Comparison of ENCODE assay signal across 10 cellular contexts in the genomic region with DNA sequence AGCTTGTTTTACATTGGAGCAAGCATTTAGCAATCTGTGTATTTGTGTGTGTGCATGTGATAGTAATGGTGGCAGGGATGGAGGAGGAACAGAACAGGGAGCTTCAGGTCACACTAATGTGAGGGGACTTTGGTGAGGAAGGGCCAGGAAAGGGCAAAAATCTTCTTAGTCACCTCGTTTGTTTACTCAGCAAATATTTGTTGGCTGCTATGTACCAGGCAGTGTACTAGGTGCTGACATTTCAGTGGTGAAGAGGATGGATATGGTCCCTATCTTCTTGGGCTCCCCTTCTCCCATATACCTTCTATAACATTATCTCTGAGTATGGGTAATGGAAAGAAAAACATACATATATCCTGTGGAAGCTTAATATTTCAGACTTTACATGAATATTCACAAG. TPM values are rescaled to one million over a fixed set of nuclear protein-coding genes. Genes with fewer than 3 reads are reported as not detected.
DNase-seq lines count a peak whose midpoint lies in the region; ATAC-seq, FAIRE-seq and TF ChIP-seq lines count a peak whose summit lies in the region.
"Had no signal": no experiment of that assay in that cellular context is flagged by ENCODE, and none has a peak within 500 bp of the region (broad histone marks: within the 10 kb centered on the region; RNA-seq: fewer than 3 reads in every experiment).

No MANE protein-coding gene starts in this region.

- ATAC-seq in GM18909 (IDR thresholded peaks at IDR 0.05; ENCODE audit: poor library complexity, unreplicated experiment) (peak; percentile 21), HG02943 (IDR thresholded peaks at IDR 0.05; ENCODE audit: low read depth, unreplicated experiment) (peak; percentile 12), K562 (no peak), GM18873 (IDR thresholded peaks at IDR 0.05; ENCODE audit: low FRiP score, unreplicated experiment) (no peak), GM19328 (IDR thresholded peaks at IDR 0.05; ENCODE audit: unreplicated experiment) (no peak)

- CTCF ChIA-PET in K562 (lab: Yijun Ruan, JAX; ENCODE audit: low intra/inter-chr PET ratio), result no interaction called here

- no peaks in the 10 kb centered on the region for H3K79me2 ChIP-seq in K562 (ENCODE audit: control insufficient read depth, insufficient read depth, low read length)
- no peaks in the 10 kb centered on the region for H3K79me2 ChIP-seq in smooth muscle cell (ENCODE audit: low read depth)

- TF ChIP-seq RAD21 in K562 (CRISPR knock-in tag; conservative IDR thresholded peaks at IDR 0.05 in 1 of 2, IDR thresholded peaks at IDR 0.05 in 1 of 2), result no peak

- TF ChIP-seq POLR2A in K562 (conservative IDR thresholded peaks at IDR 0.05), result no peak

- H4K20me1 ChIP-seq in K562 (replicated peaks; ENCODE audit: control insufficient read depth, insufficient read depth, low read length) (no peaks in the 10 kb centered on the region), smooth muscle cell (ENCODE audit: low read depth) (no peaks in the 10 kb centered on the region)

- H3K9me3 ChIP-seq in K562 (replicated peaks; ENCODE audit: control insufficient read depth, insufficient read depth, low read depth, low read length), result no peaks in the 10 kb centered on the region
- H3K9me3 ChIP-seq in smooth muscle cell (replicated peaks; ENCODE audit: low read depth), result no peaks in the 10 kb centered on the region

- peak overlapping the region; percentile 65; the same call in 2 of the 3 replicates for H3K27ac ChIP-seq in K562 (ENCODE audit: extremely low read depth, low read depth, low read length)
- peak overlapping the region; percentile 64 for H3K27ac ChIP-seq in smooth muscle cell (ENCODE audit: low read depth)

- no peak for DNase-seq in K562 (ENCODE audit: extremely low read depth in 1 of 4, low spot score in 3 of 4)
- DNase-seq in smooth muscle cell (lab: John Stamatoyannopoulos, UW; ENCODE audit: unreplicated experiment), result no peak
- no peak for DNase-seq in pons (ENCODE audit: low spot score)
- DNase-seq: H7 had no signal

- peaks cover 6% of the 10 kb centered on the region; the same call in 1 of the 3 replicates for H3K36me3 ChIP-seq in K562 (ENCODE audit: control insufficient read depth, insufficient read depth, low read length)
- no peaks in the 10 kb centered on the region for H3K36me3 ChIP-seq in smooth muscle cell (ENCODE audit: low read depth)

- POLR2A ChIA-PET in K562 (lab: Yijun Ruan, JAX), result interaction anchor here (1.0 kb wide), 1 partner anchor 19 kb away, joined by 5 read pairs; no protein-coding TSS in a partner anchor

- peak overlapping the region; percentile 66; the same call in 1 of the 2 replicates for H2AFZ ChIP-seq in K562 (ENCODE audit: low read depth, low read length)
- H2AFZ ChIP-seq in smooth muscle cell (ENCODE audit: low read depth), result no peak overlapping the region

- H3K4me1 ChIP-seq in K562 (replicated peaks in 1 of 2; ENCODE audit: control insufficient read depth in 2 of 2, insufficient read depth in 2 of 2, low read length in 2 of 2) (peaks cover 0 to 5% of the 10 kb centered on the region in 2 experiments; a peak in 2 of 5 replicates), smooth muscle cell (ENCODE audit: low read depth) (no peaks in the 10 kb centered on the region)

- intact Hi-C loops in K562 (cut with micrococcal nuclease), result no loop called here

- no peaks in the 10 kb centered on the region for H3K27me3 ChIP-seq in K562 (ENCODE audit: control insufficient read depth in 2 of 2, insufficient read depth in 2 of 2, low read length in 2 of 2)
- H3K27me3 ChIP-seq in smooth muscle cell (ENCODE audit: low read depth), result no peaks in the 10 kb centered on the region

- in situ Hi-C loops in K562 (cut with MboI), result no loop called here

- WGBS in K562 (ENCODE audit: insufficient coverage, low coverage, missing lambda C conversion rate), result 0% methylated on average over 1 of the region's 1 CpG
- WGBS in smooth muscle cell (ENCODE audit: low lambda C conversion rate), result 59% methylated on average over 1 of the region's 1 CpG

- no peaks in the 10 kb centered on the region for H3K9me1 ChIP-seq in K562 (ENCODE audit: control insufficient read depth, insufficient read depth, low read length)

- H3K4me3 ChIP-seq in K562 (no peak overlapping the region), smooth muscle cell (no peak overlapping the region)
- H3K4me3 ChIP-seq: lung had no signal

- no peaks in the 10 kb centered on the region for H3F3A ChIP-seq in smooth muscle cell (ENCODE audit: low read depth)

- H3K4me2 ChIP-seq in K562 (ENCODE audit: insufficient read depth, low read length), result peak overlapping the region; percentile 46; the same call in 1 of the 2 replicates
- H3K4me2 ChIP-seq in smooth muscle cell, result no peak overlapping the region

- TF ChIP-seq CTCF in K562 (IDR thresholded peaks at IDR 0.05 in 2 of 3, conservative IDR thresholded peaks at IDR 0.05 in 1 of 3; ENCODE audit: insufficient read depth in 2 of 3, low read depth in 1 of 3, low read length in 3 of 3) (no peak), smooth muscle cell (IDR thresholded peaks at IDR 0.05; ENCODE audit: borderline replicate concordance, insufficient read depth, poor library complexity, severe bottlenecking) (no peak)

- no peak for TF ChIP-seq EP300 in K562 (IDR thresholded peaks at IDR 0.05; ENCODE audit: low read length)

- no TSS peak for BruUV-seq in K562 (replicated peaks; lab: Mats Ljungman, UMichigan)

- peak; percentile 32 for FAIRE-seq in K562 (lab: Jason Lieb, UNC)
- FAIRE-seq: endometrium had no signal

- H3K9ac ChIP-seq in K562 (ENCODE audit: insufficient read depth in 1 of 2, low read depth in 2 of 2, low read length in 2 of 2) (no peak overlapping the region), smooth muscle cell (ENCODE audit: low read depth) (peak overlapping the region; percentile 39)

TF ChIP-seq in K562, 482 proteins besides CTCF, POLR2A, EP300 and RAD21 (continues in another document):
- no peak for TF ChIP-seq TBL1XR1 (IDR thresholded peaks at IDR 0.05; ENCODE audit: low read length in 2 of 2)
- TF ChIP-seq HMGN3 (IDR thresholded peaks at IDR 0.05; ENCODE audit: borderline replicate concordance, extremely low read depth, insufficient read length, low read depth, low read length), result no peak
- no peak for TF ChIP-seq POLR3A (IDR thresholded peaks at IDR 0.05; ENCODE audit: borderline replicate concordance, extremely low read depth, insufficient read depth, insufficient read length)
- no peak for TF ChIP-seq ZNF785 (CRISPR knock-in tag; IDR thresholded peaks at IDR 0.05)
- 0 out of 2 replicates have a peak, but pooled peaks have one; percentile 7 for TF ChIP-seq MAFF (IDR thresholded peaks at IDR 0.05; ENCODE audit: low read length)
- no peak for TF ChIP-seq RNF2 (IDR thresholded peaks at IDR 0.05)
- no peak for TF ChIP-seq DMBX1 (CRISPR knock-in tag; IDR thresholded peaks at IDR 0.05; ENCODE audit: borderline replicate concordance)
- no peak for TF ChIP-seq CREBBP (IDR thresholded peaks at IDR 0.05; ENCODE audit: low read depth, low read length)
- no peak for TF ChIP-seq ZBTB34 (CRISPR knock-in tag; IDR thresholded peaks at IDR 0.05)
- peak; percentile 31 for TF ChIP-seq RBM25 (IDR thresholded peaks at IDR 0.05; ENCODE audit: low read depth, low read length, severe bottlenecking)
- no peak for TF ChIP-seq TOE1 (IDR thresholded peaks at IDR 0.05; ENCODE audit: borderline replicate concordance)
- no peak for TF ChIP-seq TOE1 (CRISPR knock-in tag; IDR thresholded peaks at IDR 0.05; ENCODE audit: borderline replicate concordance, low read depth)
- no peak for TF ChIP-seq ZNF668 (CRISPR knock-in tag; IDR thresholded peaks at IDR 0.05)
- no peak for TF ChIP-seq HCFC1 (IDR thresholded peaks at IDR 0.05; ENCODE audit: low read depth, low read length)
- TF ChIP-seq ZNF551 (CRISPR knock-in tag; IDR thresholded peaks at IDR 0.05), result no peak
- 0 out of 2 replicates have a peak, but pooled peaks have one; percentile 13 for TF ChIP-seq MAFG (tag; conservative IDR thresholded peaks at IDR 0.05)
- peak; percentile 51 for TF ChIP-seq C11orf30 (IDR thresholded peaks at IDR 0.05; ENCODE audit: low read depth)
- peak; percentile 71 for TF ChIP-seq ZNF316 (IDR thresholded peaks at IDR 0.05)
- TF ChIP-seq PHF21A (IDR thresholded peaks at IDR 0.05; ENCODE audit: borderline replicate concordance, low read depth), result no peak
- TF ChIP-seq KDM4B (IDR thresholded peaks at IDR 0.05; ENCODE audit: borderline replicate concordance in 2 of 2, low read depth in 1 of 2), result no peak

RNA-seq across cellular contexts. Expression of gene HDAC8, which starts 48.5 kb away (rescaled TPM):
- 68.2 and 110 TPM in 2 replicates for total RNA-seq in K562 (2011; cell fraction: chromatin; rRNA removed; ENCODE audit: low replicate concordance)
- 28.3 and 38.8 TPM in 2 replicates for total RNA-seq in K562 (2011; cell fraction: nucleolus; rRNA removed)
- total RNA-seq in K562 (2011; cell fraction: nucleoplasm; rRNA removed), result 78.3 and 144 TPM in 2 replicates
- 18.9 and 20.2 TPM in 2 replicates for total RNA-seq in K562 (2014; rRNA removed)
- total RNA-seq in K562 (2014; rRNA removed; fragmentation: Illumina TruSeq; extraction: Trizol), result 33.3 and 35.0 TPM in 2 replicates
- 26.2 and 30.0 TPM in 2 replicates for total RNA-seq in K562 (2015; rRNA removed; fragmentation: Illumina TruSeq; extraction: Trizol)
- 21.5 and 25.1 TPM in 2 replicates for total RNA-seq in K562 (2021)
- 23.1 and 28.7 TPM in 2 replicates for polyA plus RNA-seq in K562 (2011; rRNA removed)
- 10.4 and 14.2 TPM in 2 replicates for polyA plus RNA-seq in K562 (2011; cell fraction: cytosol; rRNA removed)
- 18.9 and 19.5 TPM in 2 replicates for polyA plus RNA-seq in K562 (2011; cell fraction: nucleus; rRNA removed)
- 18.0 and 21.7 TPM in 2 replicates for polyA plus RNA-seq in K562 (2012)
- polyA plus RNA-seq in K562 (2014; fragmentation: Illumina TruSeq; extraction: Trizol), result 19.7 and 24.4 TPM in 2 replicates
- 10 to 100 TPM; 36.5 to 53.8 TPM for polyA plus RNA-seq in K562 (2014; fragmentation: Nextera tagmentation; extraction: Ambion mirVana)
- polyA plus RNA-seq in K562 (2014; rRNA removed), result 21.1 and 28.0 TPM in 2 replicates
- polyA minus RNA-seq in K562 (2011; rRNA and poly(A)+ RNA removed), result 47.6 and 55.1 TPM in 2 replicates
- polyA minus RNA-seq in K562 (2011; cell fraction: cytosol; rRNA and poly(A)+ RNA removed), result 9.2 and 10.6 TPM in 2 replicates
- 38.2 and 46.8 TPM in 2 replicates for polyA minus RNA-seq in K562 (2011; cell fraction: nucleus; rRNA and poly(A)+ RNA removed)
- total RNA-seq in smooth muscle cell, result 24.2 and 40.7 TPM in 2 replicates
- polyA plus RNA-seq in smooth muscle cell, result 23.1 and 25.6 TPM in 2 replicates

Comparison
In these comparisons a context has a peak if more than half of its experiments do, and no peak if none do; other contexts are left out.
1. ATAC-seq: peak in GM18909 (single experiment) and HG02943 (single experiment); none in K562 (single experiment), GM18873 (single experiment) and GM19328 (single experiment).